In the genomic region with DNA sequence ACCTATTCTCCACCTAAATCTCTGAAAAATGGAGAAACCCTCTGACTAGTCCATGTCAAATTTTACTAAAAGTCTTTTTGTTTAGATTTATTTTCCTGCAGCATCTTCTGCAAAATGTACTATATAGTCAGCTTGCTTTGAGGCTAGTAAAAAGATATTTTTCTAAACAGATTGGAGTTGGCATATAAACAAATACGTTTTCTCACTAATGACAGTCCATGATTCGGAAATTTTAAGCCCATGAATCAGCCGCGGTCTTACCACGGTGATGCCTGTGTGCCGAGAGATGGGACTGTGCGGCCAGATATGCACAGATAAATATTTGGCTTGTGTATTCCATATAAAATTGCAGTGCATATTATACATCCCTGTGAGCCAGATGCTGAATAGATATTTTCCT, we compare ENCODE assay signal across 12 cellular contexts. TPM values are rescaled to one million over a fixed set of nuclear protein-coding genes. Genes with fewer than 3 reads are reported as not detected.
DNase-seq lines count a peak whose midpoint lies in the region; ATAC-seq, FAIRE-seq and TF ChIP-seq lines count a peak whose summit lies in the region.
"Had no signal": no experiment of that assay in that cellular context is flagged by ENCODE, and none has a peak within 500 bp of the region (broad histone marks: within the 10 kb centered on the region; RNA-seq: fewer than 3 reads in every experiment).

No MANE protein-coding gene starts in this region.

- H2AFZ ChIP-seq in ACC112 (ENCODE audit: low read length, unreplicated experiment) (no peak overlapping the region), K562 (ENCODE audit: low read depth, low read length) (no peak overlapping the region)

- H3K4me3 Mint-ChIP-seq in activated CD8-positive, alpha-beta T cell treated with anti-CD3 and anti-CD28 coated beads for 36 hours: no peak overlapping the region

- no peak for TF ChIP-seq POLR2A in K562 (conservative IDR thresholded peaks at IDR 0.05)

- no peak for TF ChIP-seq RAD21 in K562 (CRISPR knock-in tag; conservative IDR thresholded peaks at IDR 0.05 in 1 of 2, IDR thresholded peaks at IDR 0.05 in 1 of 2)

- H3K4me3 ChIP-seq in ACC112 (ENCODE audit: low read depth, low read length): peak overlapping the region; percentile 92
- peak overlapping the region; percentile 57 for H3K4me3 ChIP-seq in HEK293 (ENCODE audit: low read depth, low read length)
- no peak overlapping the region for H3K4me3 ChIP-seq in K562

- H3K9me1 ChIP-seq in K562 (ENCODE audit: control insufficient read depth, insufficient read depth, low read length): no peaks in the 10 kb centered on the region

- TF ChIP-seq EP300 in K562 (IDR thresholded peaks at IDR 0.05; ENCODE audit: low read length): no peak

- H3K9me3 ChIP-seq in HEK293 (ENCODE audit: control insufficient read depth, insufficient read depth, low read depth, low read length) (no peaks in the 10 kb centered on the region), K562 (replicated peaks; ENCODE audit: control insufficient read depth, insufficient read depth, low read depth, low read length) (no peaks in the 10 kb centered on the region)
- H3K9me3 ChIP-seq: sigmoid colon had no signal

- H3K36me3 ChIP-seq in ACC112 (ENCODE audit: insufficient read depth, low read length): no peaks in the 10 kb centered on the region
- peaks cover 21 to 71% of the 10 kb centered on the region in 2 experiments for H3K36me3 ChIP-seq in HEK293 (ENCODE audit: control insufficient read depth in 2 of 2, insufficient read depth in 1 of 2, low read length in 2 of 2)
- no peaks in the 10 kb centered on the region for H3K36me3 ChIP-seq in K562 (ENCODE audit: control insufficient read depth, insufficient read depth, low read length)
- H3K36me3 ChIP-seq: sigmoid colon, WERI-Rb-1 had no signal

- H3K27ac ChIP-seq in ACC112 (ENCODE audit: low read depth, low read length) (no peak overlapping the region), HEK293 (ENCODE audit: extremely low read depth, low read depth, low read length) (peak overlapping the region; percentile 100), K562 (ENCODE audit: extremely low read depth, low read depth, low read length) (no peak overlapping the region)
- H3K27ac ChIP-seq: WERI-Rb-1 had no signal

- no peak for DNase-seq in K562 (ENCODE audit: extremely low read depth in 1 of 4, low spot score in 3 of 4)
- peak; percentile 66 to 72 for DNase-seq in lung microvascular endothelial cell (ENCODE audit: low read depth in 2 of 2)
- no peak for DNase-seq in NCI-H146 (lab: John Stamatoyannopoulos, UW)
- no peak for DNase-seq in activated CD8-positive, alpha-beta T cell treated with anti-CD3 and anti-CD28 coated beads for 36 hours
- no peak for DNase-seq in stimulated activated CD4-positive, alpha-beta T cell treated with anti-CD3 and anti-CD28 coated beads, Interleukin-12 subunit alpha, Interleukin-12 subunit beta, amount 100 ng/mL, for 4 hours
- DNase-seq: MM.1S, sigmoid colon, WERI-Rb-1 had no signal

- FAIRE-seq in K562 (lab: Jason Lieb, UNC): no peak
- FAIRE-seq: G401.6 had no signal

- H3K27me3 ChIP-seq in ACC112 (ENCODE audit: insufficient read depth, low read length) (peaks cover 10% of the 10 kb centered on the region), K562 (ENCODE audit: control insufficient read depth in 2 of 2, insufficient read depth in 2 of 2, low read length in 2 of 2) (peaks cover 28 to 48% of the 10 kb centered on the region in 2 experiments; a peak in 3 of 5 replicates)

- peaks cover 14% of the 10 kb centered on the region for H3K79me2 ChIP-seq in ACC112 (ENCODE audit: control insufficient read depth, insufficient read depth, low read length, unreplicated experiment)
- H3K79me2 ChIP-seq in K562 (ENCODE audit: control insufficient read depth, insufficient read depth, low read length): no peaks in the 10 kb centered on the region

- TF ChIP-seq CTCF in HEK293 (tag by site-specific recombination; IDR thresholded peaks at IDR 0.05): no peak
- TF ChIP-seq CTCF in K562 (IDR thresholded peaks at IDR 0.05 in 2 of 3, conservative IDR thresholded peaks at IDR 0.05 in 1 of 3; ENCODE audit: insufficient read depth in 2 of 3, low read depth in 1 of 3, low read length in 3 of 3): no peak
- no peak for TF ChIP-seq CTCF in activated CD8-positive, alpha-beta T cell treated with anti-CD3 and anti-CD28 coated beads for 36 hours (IDR thresholded peaks at IDR 0.05)

- no peaks in the 10 kb centered on the region for H4K20me1 ChIP-seq in K562 (replicated peaks; ENCODE audit: control insufficient read depth, insufficient read depth, low read length)

- H3K4me1 ChIP-seq in ACC112 (ENCODE audit: control insufficient read depth, insufficient read depth, low read length, unreplicated experiment) (peaks cover 12% of the 10 kb centered on the region), HEK293 (ENCODE audit: control insufficient read depth, insufficient read depth, low read length) (peaks cover 19% of the 10 kb centered on the region), K562 (replicated peaks in 1 of 2; ENCODE audit: control insufficient read depth in 2 of 2, insufficient read depth in 2 of 2, low read length in 2 of 2) (peaks cover 0 to 26% of the 10 kb centered on the region in 2 experiments; a peak in 2 of 5 replicates)

- H3K27me3 Mint-ChIP-seq in activated CD8-positive, alpha-beta T cell treated with anti-CD3 and anti-CD28 coated beads for 36 hours: peaks cover 57% of the 10 kb centered on the region

- no peak overlapping the region for H3K9ac ChIP-seq in K562 (ENCODE audit: insufficient read depth in 1 of 2, low read depth in 2 of 2, low read length in 2 of 2)

- H3K27ac Mint-ChIP-seq in activated CD8-positive, alpha-beta T cell treated with anti-CD3 and anti-CD28 coated beads for 36 hours: no peak overlapping the region

- CTCF ChIA-PET in HEK293 (lab: Yijun Ruan, JAX): interaction anchor here (1.9 to 2.4 kb wide), 2 partner anchors 73 to 836 kb away, joined by 5 to 7 read pairs; no protein-coding TSS in a partner anchor
- CTCF ChIA-PET in K562 (lab: Yijun Ruan, JAX; ENCODE audit: low intra/inter-chr PET ratio): no interaction called here
- CTCF ChIA-PET in activated CD8-positive, alpha-beta T cell treated with anti-CD3 and anti-CD28 coated beads for 36 hours (lab: Charles Lee): interaction anchor here (1.0 kb wide), 1 partner anchor 1021 kb away, joined by 3 read pairs; no protein-coding TSS in a partner anchor

- 17% methylated on average over 7 of the region's 7 CpGs for WGBS in K562 (ENCODE audit: insufficient coverage, low coverage, missing lambda C conversion rate)

- no peaks in the 10 kb centered on the region for H3K9me3 Mint-ChIP-seq in activated CD8-positive, alpha-beta T cell treated with anti-CD3 and anti-CD28 coated beads for 36 hours

- intact Hi-C loops in K562 (cut with micrococcal nuclease): no loop called here
- intact Hi-C loops in activated CD8-positive, alpha-beta T cell treated with anti-CD3 and anti-CD28 coated beads for 36 hours (cut with micrococcal nuclease): no loop called here

- no peaks in the 10 kb centered on the region for H3K36me3 Mint-ChIP-seq in activated CD8-positive, alpha-beta T cell treated with anti-CD3 and anti-CD28 coated beads for 36 hours (ENCODE audit: low read depth)

- POLR2A ChIA-PET in HEK293 (lab: Yijun Ruan, JAX) (interaction anchor here (1.4 to 3.4 kb wide), 3 partner anchors 73 to 491 kb away, joined by 4 to 17 read pairs (median 10); no protein-coding TSS in a partner anchor), K562 (lab: Yijun Ruan, JAX) (no interaction called here)
- POLR2A ChIA-PET in activated CD8-positive, alpha-beta T cell treated with anti-CD3 and anti-CD28 coated beads for 36 hours (lab: Charles Lee): no interaction called here

- in situ Hi-C loops in K562 (cut with MboI): no loop called here

- peaks cover 19% of the 10 kb centered on the region for H3K4me1 Mint-ChIP-seq in activated CD8-positive, alpha-beta T cell treated with anti-CD3 and anti-CD28 coated beads for 36 hours (ENCODE audit: low read depth)

- no peak overlapping the region for H3K4me2 ChIP-seq in K562 (ENCODE audit: insufficient read depth, low read length)

- ATAC-seq in K562 (no peak), GM19463 (IDR thresholded peaks at IDR 0.05; ENCODE audit: unreplicated experiment) (no peak)
- ATAC-seq in activated CD8-positive, alpha-beta T cell treated with anti-CD3 and anti-CD28 coated beads for 36 hours: no peak

- no TSS peak for BruUV-seq in K562 (replicated peaks; lab: Mats Ljungman, UMichigan)

TF ChIP-seq in HEK293, 187 proteins besides CTCF, POLR2A, EP300 and RAD21 (continues in another document):
- TF ChIP-seq GFI1B (tag by site-specific recombination; IDR thresholded peaks at IDR 0.05) (0 out of 2 replicates have a peak, but pooled peaks have one; percentile 46), ZNF596 (tag by site-specific recombination; IDR thresholded peaks at IDR 0.05) (no peak), ZBTB1 (tag by site-specific recombination; IDR thresholded peaks at IDR 0.05) (no peak), ZNF214 (tag by site-specific recombination; IDR thresholded peaks at IDR 0.05; ENCODE audit: borderline replicate concordance) (no peak)

TF ChIP-seq in K562, 482 proteins besides CTCF, POLR2A, EP300 and RAD21:
- TF ChIP-seq BRCA1 (IDR thresholded peaks at IDR 0.05) (peak; percentile 19; the same call in 1 of the 2 replicates), BRCA1 (CRISPR knock-in tag; IDR thresholded peaks at IDR 0.05) (no peak), CBX2 (IDR thresholded peaks at IDR 0.05; ENCODE audit: insufficient read depth, low read length, poor library complexity, severe bottlenecking) (peak; percentile 80), SNRNP70 (optimal IDR thresholded peaks at IDR 0.05; ENCODE audit: low read depth, low read length) (no peak)

RNA-seq across cellular contexts. Expression of a gene that starts 3.2 kb away (rescaled TPM):
- not detected in 2 replicates for total RNA-seq in K562 (2011; cell fraction: chromatin; rRNA removed; ENCODE audit: low replicate concordance)
- not detected in 2 replicates for total RNA-seq in K562 (2011; cell fraction: nucleolus; rRNA removed)
- not detected in 2 replicates for total RNA-seq in K562 (2011; cell fraction: nucleoplasm; rRNA removed)
- total RNA-seq in K562 (2014; rRNA removed): not detected in 2 replicates
- total RNA-seq in K562 (2014; rRNA removed; fragmentation: Illumina TruSeq; extraction: Trizol): not detected in 2 replicates
- not detected in 2 replicates for total RNA-seq in K562 (2015; rRNA removed; fragmentation: Illumina TruSeq; extraction: Trizol)
- total RNA-seq in K562 (2021): 0.07 TPM in 1 of 2 replicates, not detected in the other
- polyA plus RNA-seq in K562 (2011; rRNA removed): not detected in 2 replicates
- polyA plus RNA-seq in K562 (2011; cell fraction: cytosol; rRNA removed): not detected in 2 replicates
- polyA plus RNA-seq in K562 (2011; cell fraction: nucleus; rRNA removed): not detected in 2 replicates
- not detected in 2 replicates for polyA plus RNA-seq in K562 (2012)
- polyA plus RNA-seq in K562 (2014; fragmentation: Illumina TruSeq; extraction: Trizol): not detected in 2 replicates
- not detected for polyA plus RNA-seq in K562 (2014; fragmentation: Nextera tagmentation; extraction: Ambion mirVana)
- polyA plus RNA-seq in K562 (2014; rRNA removed): not detected in 2 replicates
- not detected in 2 replicates for polyA minus RNA-seq in K562 (2011; rRNA and poly(A)+ RNA removed)
- polyA minus RNA-seq in K562 (2011; cell fraction: cytosol; rRNA and poly(A)+ RNA removed): 0.19 and 0.46 TPM in 2 replicates
- under 0.01 TPM in 1 of 2 replicates, not detected in the other for polyA minus RNA-seq in K562 (2011; cell fraction: nucleus; rRNA and poly(A)+ RNA removed)
- total RNA-seq in lung microvascular endothelial cell: 3.1 and 5.8 TPM in 2 replicates
- total RNA-seq in activated CD8-positive, alpha-beta T cell treated with anti-CD3 and anti-CD28 coated beads for 36 hours: under 1 TPM in 1 of 2 experiments, not detected in 1; 0.16 TPM

Comparison
In these comparisons a context has a peak if more than half of its experiments do, and no peak if none do; other contexts are left out.
1. DNase-seq: peak in lung microvascular endothelial cell (2 of 2); none in K562 (0 of 4), NCI-H146 (single experiment), activated CD8-positive, alpha-beta T cell treated with anti-CD3 and anti-CD28 coated beads for 36 hours (single experiment) and stimulated activated CD4-positive, alpha-beta T cell treated with anti-CD3 and anti-CD28 coated beads, Interleukin-12 subunit alpha, Interleukin-12 subunit beta, amount 100 ng/mL, for 4 hours (single experiment).